In the genomic region with DNA sequence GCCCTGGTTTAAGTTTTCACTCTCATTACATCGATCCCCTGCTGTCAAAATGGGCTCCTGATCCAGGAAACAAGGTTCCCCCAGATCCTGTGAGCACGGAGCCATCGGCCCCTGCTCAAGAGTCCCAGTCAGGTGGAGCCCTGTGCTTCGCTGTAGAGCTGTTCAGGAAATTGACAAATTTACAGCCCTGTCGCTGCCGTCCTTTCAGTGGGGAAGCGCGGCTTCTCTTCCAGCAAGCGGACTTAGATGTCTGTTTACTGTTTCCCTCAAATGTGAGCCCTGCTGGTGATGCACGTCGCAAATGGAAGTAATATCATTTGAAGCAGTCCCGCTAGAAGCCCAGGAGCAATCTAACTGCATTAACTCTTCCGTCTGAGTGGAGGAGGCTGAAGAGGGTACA, we compare ENCODE assay signal across 18 cellular contexts.
"Had no signal": no experiment of that assay in that cellular context is flagged by ENCODE, and none has a peak within 500 bp of the region (broad histone marks: within the 10 kb centered on the region; RNA-seq: fewer than 3 reads in every experiment).

No MANE protein-coding gene starts in this region.

- H3K9me3 ChIP-seq: esophagus muscularis mucosa, testis, upper lobe of left lung had no signal

- H3K4me3 ChIP-seq: esophagus muscularis mucosa, testis, upper lobe of left lung had no signal

- H3K27me3 ChIP-seq: esophagus muscularis mucosa, testis, upper lobe of left lung had no signal

- H3K27ac ChIP-seq: esophagus muscularis mucosa, testis, upper lobe of left lung had no signal

- DNase-seq: activated CD4-positive, alpha-beta T cell treated with anti-CD3 and anti-CD28 coated beads, Interleukin-2, amount 10 ng/mL, durations not matched to agents 24 days and 14 days; activated CD4-positive, CD25-positive, alpha-beta regulatory T cell; activated CD8-positive, alpha-beta T cell treated with anti-CD3 and anti-CD28 coated beads for 36 hours; activated naive CD4-positive, alpha-beta T cell treated with Interleukin-2 at 50 U/mL for 16 hours; activated naive CD8-positive, alpha-beta T cell treated with anti-CD3 and anti-CD28 coated beads, Interleukin-2, amount 10 ng/mL, durations not matched to agents 7 days and 5 days; activated T-cell treated with anti-CD3 and anti-CD28 coated beads, Interleukin-2, amount 50 U/mL, for 1 hour; amygdala; dermis blood vessel endothelial cell; effector memory CD4-positive, alpha-beta T cell; mesendoderm; naive thymus-derived CD4-positive, alpha-beta T cell; nucleus accumbens; right cardiac atrium; stimulated activated CD4-positive, alpha-beta T cell treated with anti-CD3 and anti-CD28 coated beads, Interleukin-4, amount 100 ng/mL, for 24 hours; testis; upper lobe of left lung had no signal

- H3K36me3 ChIP-seq: esophagus muscularis mucosa, upper lobe of left lung had no signal

- H3K4me1 ChIP-seq: esophagus muscularis mucosa, testis, upper lobe of left lung had no signal

- ATAC-seq: activated CD8-positive, alpha-beta T cell treated with anti-CD3 and anti-CD28 coated beads for 36 hours; naive thymus-derived CD4-positive, alpha-beta T cell; right cardiac atrium; stimulated activated effector memory CD8-positive, alpha-beta T cell treated with anti-CD3 and anti-CD28 coated beads, Interleukin-12 subunit alpha, Interleukin-12 subunit beta, amount 100 ng/mL, for 72 hours had no signal
